In the genomic region with DNA sequence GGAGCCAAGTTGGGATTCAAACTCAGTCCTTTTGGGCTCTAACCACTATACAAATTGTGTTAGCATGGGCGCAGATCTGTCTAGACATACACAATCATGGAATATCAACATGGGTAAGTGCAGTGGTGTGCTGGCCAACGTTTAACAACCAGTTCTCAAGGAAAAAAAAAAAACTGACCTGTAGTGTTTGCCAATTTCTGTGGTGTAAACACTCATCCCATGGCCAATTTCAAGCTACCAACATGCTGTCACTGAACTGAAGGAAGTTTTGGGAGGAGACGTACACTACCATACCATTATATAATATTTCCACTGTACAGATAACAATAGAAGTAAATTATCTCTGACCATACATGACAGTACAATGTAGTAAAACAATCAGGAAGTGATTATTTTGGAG, we compare ENCODE assay signal across 24 cellular contexts. TPM values are rescaled to one million over a fixed set of nuclear protein-coding genes. Genes with fewer than 3 reads are reported as not detected.
DNase-seq lines count a peak whose midpoint lies in the region; ATAC-seq and TF ChIP-seq lines count a peak whose summit lies in the region.
"Had no signal": no experiment of that assay in that cellular context is flagged by ENCODE, and none has a peak within 500 bp of the region (broad histone marks: within the 10 kb centered on the region; RNA-seq: fewer than 3 reads in every experiment).

No MANE protein-coding gene starts in this region.

- POLR2A ChIA-PET in CD4-positive, alpha-beta T cell (lab: Charles Lee), result interaction anchor here (1.5 to 5.4 kb wide), 4 partner anchors 14 to 107 kb away, joined by 4 to 33 read pairs (median 8); partner anchors contain the start of genes ASAP3 and HNRNPR

- no peaks in the 10 kb centered on the region for H3K27me3 ChIP-seq in CD4-positive, alpha-beta T cell (ENCODE audit: control insufficient read depth, insufficient read depth, low read length)
- H3K27me3 ChIP-seq in SJCRH30 (no peaks in the 10 kb centered on the region), gastroesophageal sphincter (no peaks in the 10 kb centered on the region)
- H3K27me3 ChIP-seq: tibial nerve had no signal

- WGBS in gastroesophageal sphincter (ENCODE audit: low coverage in 1 of 2), 2 donors, result 55 to 60% methylated on average over 2 to 3 of the region's 3 CpGs

- no peaks in the 10 kb centered on the region for H3K36me3 ChIP-seq in SJCRH30
- H3K36me3 ChIP-seq in gastroesophageal sphincter, result peaks cover 0 to 12% of the 10 kb centered on the region in 2 donors
- H3K36me3 ChIP-seq: HAP-1 had no signal

- H3K4me1 ChIP-seq in SJCRH30 (peaks cover 25% of the 10 kb centered on the region), gastroesophageal sphincter (peaks cover 0 to 72% (median 11%) of the 10 kb centered on the region in 3 donors)
- H3K4me1 ChIP-seq: HAP-1 had no signal

- peaks cover 30% of the 10 kb centered on the region for H3K4me1 Mint-ChIP-seq in CD4-positive, alpha-beta T cell (ENCODE audit: low read depth)
- peaks cover 51% of the 10 kb centered on the region for H3K4me1 Mint-ChIP-seq in nephron

- no peak for TF ChIP-seq CTCF in CD4-positive, alpha-beta T cell (IDR thresholded peaks at IDR 0.05)
- TF ChIP-seq CTCF in gastroesophageal sphincter (IDR thresholded peaks at IDR 0.05) (no peak), nephron (IDR thresholded peaks at IDR 0.05; ENCODE audit: unreplicated experiment in 3 of 3) (no peak)

- DNase-seq in CD4-positive, alpha-beta T cell, result no peak
- DNase-seq in SJCRH30 (no peak), H4 (ENCODE audit: low spot score) (no peak)
- DNase-seq: activated CD8-positive, alpha-beta memory T cell treated with anti-CD3 and anti-CD28 coated beads, Interleukin-2, amount 50 U/mL, for 4 hours; activated naive CD4-positive, alpha-beta T cell treated with Interleukin-2 at 50 U/mL for 16 hours; AML-193; CD4-positive, alpha-beta memory T cell; mesendoderm; NCI-H2171; posterior cingulate gyrus; right cardiac atrium; stimulated activated CD4-positive, alpha-beta T cell treated with anti-CD3 and anti-CD28 coated beads, Interleukin-2, amount 100 ng/mL, for 48 hours; stimulated activated naive CD8-positive, alpha-beta T cell treated with anti-CD3 and anti-CD28 coated beads, Interleukin-15, amount 100 ng/mL, for 72 hours had no signal

- CTCF ChIA-PET in CD4-positive, alpha-beta T cell (lab: Charles Lee), result interaction anchor here (1.0 kb wide), 1 partner anchor 20 kb away, joined by 3 read pairs; no protein-coding TSS in a partner anchor

- no peak overlapping the region for H3K27ac ChIP-seq in CD4-positive, alpha-beta T cell (ENCODE audit: low read depth, low read length)
- no peak overlapping the region; the same call in 1 of the 2 replicates for H3K27ac ChIP-seq in SJCRH30
- H3K27ac ChIP-seq in gastroesophageal sphincter, result peak overlapping the region in 3 of 4 donors; percentile 28 to 85 (median 28)

- peaks cover 12% of the 10 kb centered on the region for H3K36me3 Mint-ChIP-seq in CD4-positive, alpha-beta T cell (ENCODE audit: low read depth)
- peaks cover 9% of the 10 kb centered on the region for H3K36me3 Mint-ChIP-seq in nephron (ENCODE audit: low read depth)
- H3K36me3 Mint-ChIP-seq: IgD-negative memory B cell had no signal

- intact Hi-C loops in CD4-positive, alpha-beta T cell (cut with DNase I, micrococcal nuclease), result loop anchor here (5.0 to 10.0 kb wide), 2 partner anchors 63 to 111 kb away; partner anchors contain the start of genes ASAP3 (in 1 of the 2) and E2F2 (in 1 of the 2)

- no peaks in the 10 kb centered on the region for H3K9me3 Mint-ChIP-seq in CD4-positive, alpha-beta T cell
- H3K9me3 Mint-ChIP-seq in nephron, result no peaks in the 10 kb centered on the region
- H3K9me3 Mint-ChIP-seq: activated T-helper 1 cell treated with anti-CD3 and anti-CD28 coated beads, Interleukin-12 subunit alpha, Interleukin-12 subunit beta, Interleukin-2, Interleukin-4 antibody, amounts not matched to agents 30 ng/mL and 10 ng/mL and 1 ng/mL, durations not matched to agents 14 hours and 24 hours and 36 hours; CD4-positive, alpha-beta memory T cell; IgD-negative memory B cell; stimulated activated naive CD8-positive, alpha-beta T cell treated with anti-CD3 and anti-CD28 coated beads, Interleukin-15, amount 100 ng/mL, for 72 hours had no signal

- ATAC-seq in CD4-positive, alpha-beta T cell (ENCODE audit: poor library complexity), result no peak
- no peak for ATAC-seq in gastroesophageal sphincter
- no peak for ATAC-seq in HG03196 (IDR thresholded peaks at IDR 0.05; ENCODE audit: unreplicated experiment)
- ATAC-seq in HG03432 (IDR thresholded peaks at IDR 0.05; ENCODE audit: unreplicated experiment), result no peak
- no peak for ATAC-seq in HG03460 (IDR thresholded peaks at IDR 0.05; ENCODE audit: unreplicated experiment)

- TF ChIP-seq EP300 in gastroesophageal sphincter (IDR thresholded peaks at IDR 0.05), result no peak

- H3K9me3 ChIP-seq in CD4-positive, alpha-beta T cell (ENCODE audit: control insufficient read depth, low read length), result no peaks in the 10 kb centered on the region
- H3K9me3 ChIP-seq in SJCRH30 (replicated peaks) (no peaks in the 10 kb centered on the region), gastroesophageal sphincter (no peaks in the 10 kb centered on the region)
- H3K9me3 ChIP-seq: HAP-1, SK-N-SH, tibial nerve had no signal

- TF ChIP-seq POLR2A in gastroesophageal sphincter (IDR thresholded peaks at IDR 0.05), result no peak

- peak overlapping the region; percentile 43 for H3K4me3 ChIP-seq in SJCRH30
- H3K4me3 ChIP-seq in gastroesophageal sphincter, result no peak overlapping the region
- H3K4me3 ChIP-seq: HAP-1, tibial nerve had no signal

- H3K27me3 Mint-ChIP-seq in CD4-positive, alpha-beta T cell, result no peaks in the 10 kb centered on the region
- peaks cover 7% of the 10 kb centered on the region for H3K27me3 Mint-ChIP-seq in nephron (ENCODE audit: low read depth)

- H3K27ac Mint-ChIP-seq in CD4-positive, alpha-beta T cell, result no peak overlapping the region
- peak overlapping the region in 2 of 3 experiments; percentile 15 to 92 for H3K27ac Mint-ChIP-seq in nephron
- H3K27ac Mint-ChIP-seq: activated T-helper 1 cell treated with anti-CD3 and anti-CD28 coated beads, Interleukin-12 subunit alpha, Interleukin-12 subunit beta, Interleukin-2, Interleukin-4 antibody, amounts not matched to agents 30 ng/mL and 10 ng/mL and 1 ng/mL, durations not matched to agents 14 hours and 24 hours and 36 hours; IgD-negative memory B cell; stimulated activated naive CD8-positive, alpha-beta T cell treated with anti-CD3 and anti-CD28 coated beads, Interleukin-15, amount 100 ng/mL, for 72 hours had no signal

- H3K4me3 Mint-ChIP-seq in CD4-positive, alpha-beta T cell, result peak overlapping the region; percentile 48
- no peak overlapping the region for H3K4me3 Mint-ChIP-seq in nephron
- H3K4me3 Mint-ChIP-seq: activated T-helper 1 cell treated with anti-CD3 and anti-CD28 coated beads, Interleukin-12 subunit alpha, Interleukin-12 subunit beta, Interleukin-2, Interleukin-4 antibody, amounts not matched to agents 30 ng/mL and 10 ng/mL and 1 ng/mL, durations not matched to agents 14 hours and 24 hours and 36 hours; IgD-negative memory B cell; stimulated activated naive CD8-positive, alpha-beta T cell treated with anti-CD3 and anti-CD28 coated beads, Interleukin-15, amount 100 ng/mL, for 72 hours had no signal

RNA-seq across cellular contexts. Expression of gene TCEA3, which starts 3.2 kb away (rescaled TPM):
- 10 to 100 TPM; 33.1 to 34.6 TPM for total RNA-seq in CD4-positive, alpha-beta T cell
- total RNA-seq in SJCRH30 (2014; rRNA removed; shearing (Covaris generic)), result 0.10 TPM in 1 of 2 replicates, not detected in the other
- total RNA-seq in gastroesophageal sphincter, result 10 to 100 TPM; 21.4 to 45.8 (median 26.6) TPM
- total RNA-seq in H4 (2014; rRNA removed; shearing (Covaris generic)), result 0.72 and 0.76 TPM in 2 replicates
- total RNA-seq: OCI-LY7 had no signal

RNA-seq across cellular contexts. Expression of gene ZNF436, which starts 51.7 kb away (rescaled TPM):
- 1 to 10 TPM; 3.7 to 4.0 TPM for total RNA-seq in CD4-positive, alpha-beta T cell
- total RNA-seq in SJCRH30 (2014; rRNA removed; shearing (Covaris generic)), result 13.8 and 15.8 TPM in 2 replicates
- 10 to 100 TPM; 14.9 to 18.8 (median 16.6) TPM for total RNA-seq in gastroesophageal sphincter
- total RNA-seq in H4 (2014; rRNA removed; shearing (Covaris generic)), result 18.0 and 20.8 TPM in 2 replicates

Comparison
In these comparisons a context has a peak if more than half of its experiments do, and no peak if none do; other contexts are left out.
1. H3K27ac ChIP-seq: peak in gastroesophageal sphincter (3 of 4); none in CD4-positive, alpha-beta T cell (single experiment) and SJCRH30 (single experiment).
2. RNA of gene TCEA3, which starts 3.2 kb away (total RNA-seq): 33.1 to 34.6 TPM in CD4-positive, alpha-beta T cell and 21.4 to 45.8 TPM in gastroesophageal sphincter; 0.72 to 0.76 TPM in H4 and 0.10 TPM in SJCRH30; every median in the first group is over 10 times any median in the second.